1 cellular context compared by ENCODE assay signal in the genomic region with DNA sequence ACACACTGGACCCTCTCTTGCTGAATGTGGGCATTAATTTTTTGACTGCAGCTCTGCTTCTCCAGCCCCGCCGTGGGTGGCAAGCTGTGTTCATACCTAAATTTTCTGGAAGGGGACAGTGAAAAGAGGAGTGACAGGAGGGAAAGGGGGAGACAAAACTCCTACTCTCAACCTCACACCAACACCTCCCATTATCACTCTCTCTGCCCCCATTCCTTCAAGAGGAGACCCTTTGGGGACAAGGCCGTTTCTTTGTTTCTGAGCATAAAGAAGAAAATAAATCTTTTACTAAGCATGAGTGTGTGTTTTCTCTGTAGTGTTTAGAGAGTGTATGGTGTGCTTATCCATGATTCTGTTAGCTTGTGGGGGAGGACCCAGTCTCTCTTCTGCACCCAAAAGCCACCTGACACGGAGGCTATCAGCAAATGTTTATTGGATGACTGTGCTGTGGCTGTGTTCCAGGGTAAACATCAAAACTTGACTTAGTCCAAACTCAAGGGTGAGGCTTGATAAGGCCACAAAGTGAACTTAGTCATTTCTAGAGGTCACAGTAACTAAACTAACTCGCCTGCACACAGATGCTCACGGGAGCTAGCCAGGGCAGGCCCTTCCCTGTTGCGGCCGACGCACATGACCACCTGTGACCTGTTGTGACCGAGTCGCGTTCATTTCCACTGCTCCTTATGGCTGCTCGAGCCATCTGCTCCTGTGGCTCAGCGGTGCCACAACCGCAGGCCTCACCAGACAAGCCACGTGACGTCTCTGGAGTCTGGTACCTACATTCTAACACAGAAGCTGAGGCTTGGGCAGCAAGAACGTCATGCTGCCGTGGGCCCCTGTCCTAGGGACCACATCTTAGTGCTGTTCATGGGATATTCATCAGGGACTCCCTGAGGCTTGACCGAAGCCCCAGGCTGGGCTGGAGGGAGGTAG.
A peak's percentile ranks its signal among the peaks of the same experiment; 100 is the strongest.
TF ChIP-seq lines count a peak whose summit lies in the region.

No MANE protein-coding gene starts in this region.

TF ChIP-seq in HepG2, 621 proteins besides CTCF, POLR2A, EP300 and RAD21 (continued from another document and continues in another):
- TF ChIP-seq, protein P1, sequence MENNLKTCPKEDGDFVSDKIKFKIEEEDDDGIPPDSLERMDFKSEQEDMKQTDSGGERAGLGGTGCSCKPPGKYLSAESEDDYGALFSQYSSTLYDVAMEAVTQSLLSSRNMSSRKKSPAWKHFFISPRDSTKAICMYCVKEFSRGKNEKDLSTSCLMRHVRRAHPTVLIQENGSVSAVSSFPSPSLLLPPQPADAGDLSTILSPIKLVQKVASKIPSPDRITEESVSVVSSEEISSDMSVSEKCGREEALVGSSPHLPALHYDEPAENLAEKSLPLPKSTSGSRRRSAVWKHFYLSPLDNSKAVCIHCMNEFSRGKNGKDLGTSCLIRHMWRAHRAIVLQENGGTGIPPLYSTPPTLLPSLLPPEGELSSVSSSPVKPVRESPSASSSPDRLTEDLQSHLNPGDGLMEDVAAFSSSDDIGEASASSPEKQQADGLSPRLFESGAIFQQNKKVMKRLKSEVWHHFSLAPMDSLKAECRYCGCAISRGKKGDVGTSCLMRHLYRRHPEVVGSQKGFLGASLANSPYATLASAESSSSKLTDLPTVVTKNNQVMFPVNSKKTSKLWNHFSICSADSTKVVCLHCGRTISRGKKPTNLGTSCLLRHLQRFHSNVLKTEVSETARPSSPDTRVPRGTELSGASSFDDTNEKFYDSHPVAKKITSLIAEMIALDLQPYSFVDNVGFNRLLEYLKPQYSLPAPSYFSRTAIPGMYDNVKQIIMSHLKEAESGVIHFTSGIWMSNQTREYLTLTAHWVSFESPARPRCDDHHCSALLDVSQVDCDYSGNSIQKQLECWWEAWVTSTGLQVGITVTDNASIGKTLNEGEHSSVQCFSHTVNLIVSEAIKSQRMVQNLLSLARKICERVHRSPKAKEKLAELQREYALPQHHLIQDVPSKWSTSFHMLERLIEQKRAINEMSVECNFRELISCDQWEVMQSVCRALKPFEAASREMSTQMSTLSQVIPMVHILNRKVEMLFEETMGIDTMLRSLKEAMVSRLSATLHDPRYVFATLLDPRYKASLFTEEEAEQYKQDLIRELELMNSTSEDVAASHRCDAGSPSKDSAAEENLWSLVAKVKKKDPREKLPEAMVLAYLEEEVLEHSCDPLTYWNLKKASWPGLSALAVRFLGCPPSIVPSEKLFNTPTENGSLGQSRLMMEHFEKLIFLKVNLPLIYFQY (CRISPR knock-in tag; IDR thresholded peaks at IDR 0.05; ENCODE audit: borderline replicate concordance), result peak; percentile 58; the same call in 1 of the 2 replicates
- TF ChIP-seq ZSCAN31 (CRISPR knock-in tag; IDR thresholded peaks at IDR 0.05; ENCODE audit: low read depth) (peak; percentile 67; the same call in 1 of the 2 replicates), ZMYM2 (CRISPR knock-in tag; IDR thresholded peaks at IDR 0.05) (peak; percentile 54; the same call in 1 of the 2 replicates), TARDBP (CRISPR knock-in tag; IDR thresholded peaks at IDR 0.05) (peak; percentile 41; the same call in 1 of the 2 replicates), POLR2AphosphoS2 (IDR thresholded peaks at IDR 0.05; ENCODE audit: low read depth, low read length) (peak; percentile 67; the same call in 1 of the 2 replicates), ZNF788 (CRISPR knock-in tag; IDR thresholded peaks at IDR 0.05; ENCODE audit: borderline replicate concordance) (peak; percentile 88), ZNF143 (CRISPR knock-in tag; IDR thresholded peaks at IDR 0.05) (peak; percentile 63; the same call in 1 of the 2 replicates), TBL1XR1 (IDR thresholded peaks at IDR 0.05; ENCODE audit: borderline replicate concordance, low read length, partially characterized antibody) (peak; percentile 23), THAP11 (CRISPR knock-in tag; IDR thresholded peaks at IDR 0.05) (peak; percentile 84), MAFK (conservative IDR thresholded peaks at IDR 0.05 in 1 of 2, IDR thresholded peaks at IDR 0.05 in 1 of 2; ENCODE audit: low read length in 2 of 2) (peak in 1 of 2 experiments; percentile 59; a peak in 2 of 4 replicates), POLR2AphosphoS5 (IDR thresholded peaks at IDR 0.05; ENCODE audit: low read depth, low read length) (peak; percentile 51; the same call in 1 of the 2 replicates), ZMYM4 (CRISPR knock-in tag; IDR thresholded peaks at IDR 0.05) (0 out of 2 replicates have a peak, but pooled peaks have one; percentile 20), TCF7 (IDR thresholded peaks at IDR 0.05; ENCODE audit: low read depth) (no peak), PRMT3 (CRISPR knock-in tag; IDR thresholded peaks at IDR 0.05; ENCODE audit: borderline replicate concordance, low read depth) (no peak; the same call in 1 of the 2 replicates), SALL1 (CRISPR knock-in tag; IDR thresholded peaks at IDR 0.05) (peak; percentile 82), NR2F1 (CRISPR knock-in tag; IDR thresholded peaks at IDR 0.05) (peak; percentile 68 to 83), ZBTB3 (CRISPR knock-in tag; IDR thresholded peaks at IDR 0.05; ENCODE audit: borderline replicate concordance, low read depth) (no peak), CBFB (CRISPR knock-in tag; IDR thresholded peaks at IDR 0.05) (peak; percentile 76; the same call in 1 of the 2 replicates), MYC (CRISPR knock-in tag; IDR thresholded peaks at IDR 0.05; ENCODE audit: borderline replicate concordance) (peak; percentile 85; the same call in 1 of the 2 replicates), PCBP1 (IDR thresholded peaks at IDR 0.05; ENCODE audit: borderline replicate concordance, low read depth, low read length) (no peak), FOSL1 (CRISPR knock-in tag; IDR thresholded peaks at IDR 0.05; ENCODE audit: borderline replicate concordance) (peak; percentile 94), GTF3A (CRISPR knock-in tag; conservative IDR thresholded peaks at IDR 0.05) (0 out of 2 replicates have a peak, but pooled peaks have one; percentile 39), ZNF558 (CRISPR knock-in tag; IDR thresholded peaks at IDR 0.05; ENCODE audit: borderline replicate concordance) (no peak), MIER2 (CRISPR knock-in tag; IDR thresholded peaks at IDR 0.05) (0 out of 2 replicates have a peak, but pooled peaks have one; percentile 14), MIXL1 (CRISPR knock-in tag; IDR thresholded peaks at IDR 0.05) (0 out of 2 replicates have a peak, but pooled peaks have one; percentile 67), HOXA3 (CRISPR knock-in tag; IDR thresholded peaks at IDR 0.05) (peak; percentile 69), GFI1 (CRISPR knock-in tag; IDR thresholded peaks at IDR 0.05; ENCODE audit: borderline replicate concordance) (peak; percentile 61), THYN1 (CRISPR knock-in tag; IDR thresholded peaks at IDR 0.05; ENCODE audit: borderline replicate concordance, low read depth) (no peak)
- TF ChIP-seq, protein P2, sequence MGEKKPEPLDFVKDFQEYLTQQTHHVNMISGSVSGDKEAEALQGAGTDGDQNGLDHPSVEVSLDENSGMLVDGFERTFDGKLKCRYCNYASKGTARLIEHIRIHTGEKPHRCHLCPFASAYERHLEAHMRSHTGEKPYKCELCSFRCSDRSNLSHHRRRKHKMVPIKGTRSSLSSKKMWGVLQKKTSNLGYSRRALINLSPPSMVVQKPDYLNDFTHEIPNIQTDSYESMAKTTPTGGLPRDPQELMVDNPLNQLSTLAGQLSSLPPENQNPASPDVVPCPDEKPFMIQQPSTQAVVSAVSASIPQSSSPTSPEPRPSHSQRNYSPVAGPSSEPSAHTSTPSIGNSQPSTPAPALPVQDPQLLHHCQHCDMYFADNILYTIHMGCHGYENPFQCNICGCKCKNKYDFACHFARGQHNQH (CRISPR knock-in tag; IDR thresholded peaks at IDR 0.05), result peak; percentile 86
- TF ChIP-seq, protein P3, sequence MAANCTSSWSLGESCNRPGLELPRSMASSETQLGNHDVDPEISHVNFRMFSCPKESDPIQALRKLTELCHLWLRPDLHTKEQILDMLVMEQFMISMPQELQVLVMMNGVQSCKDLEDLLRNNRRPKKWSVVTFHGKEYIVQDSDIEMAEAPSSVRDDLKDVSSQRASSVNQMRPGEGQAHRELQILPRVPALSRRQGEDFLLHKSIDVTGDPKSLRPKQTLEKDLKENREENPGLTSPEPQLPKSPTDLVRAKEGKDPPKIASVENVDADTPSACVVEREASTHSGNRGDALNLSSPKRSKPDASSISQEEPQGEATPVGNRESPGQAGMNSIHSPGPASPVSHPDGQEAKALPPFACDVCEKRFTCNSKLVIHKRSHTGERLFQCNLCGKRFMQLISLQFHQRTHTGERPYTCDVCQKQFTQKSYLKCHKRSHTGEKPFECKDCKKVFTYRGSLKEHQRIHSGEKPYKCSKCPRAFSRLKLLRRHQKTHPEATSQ (CRISPR knock-in tag; IDR thresholded peaks at IDR 0.05; ENCODE audit: borderline replicate concordance), result peak; percentile 40; the same call in 1 of the 2 replicates
- TF ChIP-seq, protein P4, sequence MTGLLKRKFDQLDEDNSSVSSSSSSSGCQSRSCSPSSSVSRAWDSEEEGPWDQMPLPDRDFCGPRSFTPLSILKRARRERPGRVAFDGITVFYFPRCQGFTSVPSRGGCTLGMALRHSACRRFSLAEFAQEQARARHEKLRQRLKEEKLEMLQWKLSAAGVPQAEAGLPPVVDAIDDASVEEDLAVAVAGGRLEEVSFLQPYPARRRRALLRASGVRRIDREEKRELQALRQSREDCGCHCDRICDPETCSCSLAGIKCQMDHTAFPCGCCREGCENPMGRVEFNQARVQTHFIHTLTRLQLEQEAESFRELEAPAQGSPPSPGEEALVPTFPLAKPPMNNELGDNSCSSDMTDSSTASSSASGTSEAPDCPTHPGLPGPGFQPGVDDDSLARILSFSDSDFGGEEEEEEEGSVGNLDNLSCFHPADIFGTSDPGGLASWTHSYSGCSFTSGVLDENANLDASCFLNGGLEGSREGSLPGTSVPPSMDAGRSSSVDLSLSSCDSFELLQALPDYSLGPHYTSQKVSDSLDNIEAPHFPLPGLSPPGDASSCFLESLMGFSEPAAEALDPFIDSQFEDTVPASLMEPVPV (CRISPR knock-in tag; IDR thresholded peaks at IDR 0.05), result peak; percentile 44; the same call in 1 of the 2 replicates
- TF ChIP-seq, protein P5, sequence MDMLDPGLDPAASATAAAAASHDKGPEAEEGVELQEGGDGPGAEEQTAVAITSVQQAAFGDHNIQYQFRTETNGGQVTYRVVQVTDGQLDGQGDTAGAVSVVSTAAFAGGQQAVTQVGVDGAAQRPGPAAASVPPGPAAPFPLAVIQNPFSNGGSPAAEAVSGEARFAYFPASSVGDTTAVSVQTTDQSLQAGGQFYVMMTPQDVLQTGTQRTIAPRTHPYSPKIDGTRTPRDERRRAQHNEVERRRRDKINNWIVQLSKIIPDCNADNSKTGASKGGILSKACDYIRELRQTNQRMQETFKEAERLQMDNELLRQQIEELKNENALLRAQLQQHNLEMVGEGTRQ (IDR thresholded peaks at IDR 0.05; ENCODE audit: low read depth, low read length), result peak; percentile 47; the same call in 1 of the 2 replicates
- TF ChIP-seq, protein P5 (CRISPR knock-in tag; IDR thresholded peaks at IDR 0.05; ENCODE audit: borderline replicate concordance), result peak; percentile 79; the same call in 1 of the 2 replicates
- TF ChIP-seq, protein P6, sequence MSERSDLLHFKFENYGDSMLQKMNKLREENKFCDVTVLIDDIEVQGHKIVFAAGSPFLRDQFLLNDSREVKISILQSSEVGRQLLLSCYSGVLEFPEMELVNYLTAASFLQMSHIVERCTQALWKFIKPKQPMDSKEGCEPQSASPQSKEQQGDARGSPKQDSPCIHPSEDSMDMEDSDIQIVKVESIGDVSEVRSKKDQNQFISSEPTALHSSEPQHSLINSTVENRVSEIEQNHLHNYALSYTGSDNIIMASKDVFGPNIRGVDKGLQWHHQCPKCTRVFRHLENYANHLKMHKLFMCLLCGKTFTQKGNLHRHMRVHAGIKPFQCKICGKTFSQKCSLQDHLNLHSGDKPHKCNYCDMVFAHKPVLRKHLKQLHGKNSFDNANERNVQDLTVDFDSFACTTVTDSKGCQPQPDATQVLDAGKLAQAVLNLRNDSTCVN (CRISPR knock-in tag; IDR thresholded peaks at IDR 0.05; ENCODE audit: borderline replicate concordance), result peak; percentile 80
- TF ChIP-seq, protein P7, sequence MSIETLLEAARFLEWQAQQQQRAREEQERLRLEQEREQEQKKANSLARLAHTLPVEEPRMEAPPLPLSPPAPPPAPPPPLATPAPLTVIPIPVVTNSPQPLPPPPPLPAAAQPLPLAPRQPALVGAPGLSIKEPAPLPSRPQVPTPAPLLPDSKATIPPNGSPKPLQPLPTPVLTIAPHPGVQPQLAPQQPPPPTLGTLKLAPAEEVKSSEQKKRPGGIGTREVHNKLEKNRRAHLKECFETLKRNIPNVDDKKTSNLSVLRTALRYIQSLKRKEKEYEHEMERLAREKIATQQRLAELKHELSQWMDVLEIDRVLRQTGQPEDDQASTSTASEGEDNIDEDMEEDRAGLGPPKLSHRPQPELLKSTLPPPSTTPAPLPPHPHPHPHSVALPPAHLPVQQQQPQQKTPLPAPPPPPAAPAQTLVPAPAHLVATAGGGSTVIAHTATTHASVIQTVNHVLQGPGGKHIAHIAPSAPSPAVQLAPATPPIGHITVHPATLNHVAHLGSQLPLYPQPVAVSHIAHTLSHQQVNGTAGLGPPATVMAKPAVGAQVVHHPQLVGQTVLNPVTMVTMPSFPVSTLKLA (IDR thresholded peaks at IDR 0.05), result peak; percentile 50; the same call in 1 of the 2 replicates
- TF ChIP-seq, protein P8, sequence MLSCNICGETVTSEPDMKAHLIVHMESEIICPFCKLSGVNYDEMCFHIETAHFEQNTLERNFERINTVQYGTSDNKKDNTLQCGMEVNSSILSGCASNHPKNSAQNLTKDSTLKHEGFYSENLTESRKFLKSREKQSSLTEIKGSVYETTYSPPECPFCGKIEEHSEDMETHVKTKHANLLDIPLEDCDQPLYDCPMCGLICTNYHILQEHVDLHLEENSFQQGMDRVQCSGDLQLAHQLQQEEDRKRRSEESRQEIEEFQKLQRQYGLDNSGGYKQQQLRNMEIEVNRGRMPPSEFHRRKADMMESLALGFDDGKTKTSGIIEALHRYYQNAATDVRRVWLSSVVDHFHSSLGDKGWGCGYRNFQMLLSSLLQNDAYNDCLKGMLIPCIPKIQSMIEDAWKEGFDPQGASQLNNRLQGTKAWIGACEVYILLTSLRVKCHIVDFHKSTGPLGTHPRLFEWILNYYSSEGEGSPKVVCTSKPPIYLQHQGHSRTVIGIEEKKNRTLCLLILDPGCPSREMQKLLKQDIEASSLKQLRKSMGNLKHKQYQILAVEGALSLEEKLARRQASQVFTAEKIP (CRISPR knock-in tag; IDR thresholded peaks at IDR 0.05; ENCODE audit: borderline replicate concordance), result no peak
- TF ChIP-seq, protein P9, sequence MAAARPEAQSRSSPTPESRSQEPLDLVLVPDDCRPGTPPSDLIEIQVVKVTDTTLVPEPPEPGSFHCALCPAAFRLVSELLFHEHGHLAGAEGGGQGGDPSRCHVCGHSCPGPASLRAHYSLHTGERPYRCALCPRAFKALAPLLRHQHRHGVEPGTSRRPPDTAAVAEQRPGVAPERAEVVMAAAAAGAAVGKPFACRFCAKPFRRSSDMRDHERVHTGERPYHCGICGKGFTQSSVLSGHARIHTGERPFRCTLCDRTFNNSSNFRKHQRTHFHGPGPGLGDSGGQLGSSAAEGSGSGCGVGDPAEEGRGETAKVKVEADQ (CRISPR knock-in tag; IDR thresholded peaks at IDR 0.05; ENCODE audit: borderline replicate concordance), result no peak
